25 cellular contexts compared by ENCODE assay signal in the genomic region with DNA sequence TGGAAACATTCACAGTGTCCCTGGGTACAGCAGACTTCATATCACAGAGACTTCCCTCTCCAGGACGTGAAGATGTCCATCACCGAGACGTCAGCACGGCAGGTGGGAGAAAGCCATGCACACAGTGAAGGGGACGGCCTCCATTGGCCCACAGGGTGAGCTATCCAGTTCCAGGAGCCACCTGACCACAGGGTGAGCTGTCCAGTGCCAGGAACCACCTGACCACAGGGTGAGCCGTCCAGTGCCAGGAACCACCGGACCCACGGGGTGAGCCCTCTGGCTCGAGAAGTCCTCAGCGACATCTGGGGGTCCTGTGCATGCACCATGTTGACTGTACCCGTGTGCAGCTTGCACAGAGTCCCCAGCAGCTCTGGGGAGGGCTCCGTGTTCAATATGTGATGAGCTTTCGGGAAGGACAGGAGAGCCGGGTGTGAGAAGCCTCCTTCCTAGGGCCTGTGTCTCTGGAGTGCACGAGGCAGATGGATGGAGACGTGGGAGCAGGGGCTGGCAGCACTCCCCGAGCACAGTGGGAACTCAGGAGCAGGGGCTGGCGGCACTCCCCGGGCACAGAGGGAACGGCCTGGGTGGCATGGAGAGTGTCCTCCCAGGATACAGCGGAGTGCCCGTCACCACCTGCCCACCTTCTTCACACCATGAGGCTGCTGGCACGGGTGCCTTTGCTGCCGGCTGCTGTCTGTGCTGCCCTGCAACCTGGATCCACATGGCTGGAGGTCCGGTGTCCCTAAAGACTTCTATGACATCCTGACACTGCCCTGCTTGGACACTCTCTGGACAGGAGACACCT.
"Had no signal": no experiment of that assay in that cellular context is flagged by ENCODE, and none has a peak within 500 bp of the region (broad histone marks: within the 10 kb centered on the region; RNA-seq: fewer than 3 reads in every experiment).

No MANE protein-coding gene starts in this region.

- H3K36me3 Mint-ChIP-seq: activated CD8-positive, alpha-beta memory T cell treated with anti-CD3 and anti-CD28 coated beads, Interleukin-2, amount 10 ng/mL, durations not matched to agents 7 days and 5 days; activated naive CD4-positive, alpha-beta T cell treated with anti-CD3 and anti-CD28 coated beads, Interleukin-2, amount 50 U/mL, for 24 hours had no signal

- H3K4me3 Mint-ChIP-seq: activated CD4-positive, alpha-beta T cell treated with anti-CD3 and anti-CD28 coated beads for 36 hours; activated CD8-positive, alpha-beta memory T cell treated with anti-CD3 and anti-CD28 coated beads, Interleukin-2, amount 10 ng/mL, durations not matched to agents 7 days and 5 days; activated CD8-positive, alpha-beta T cell treated with anti-CD3 and anti-CD28 coated beads, Interleukin-2, amount 10 ng/mL, durations not matched to agents 7 days and 5 days; activated naive CD4-positive, alpha-beta T cell treated with anti-CD3 and anti-CD28 coated beads, Interleukin-2, amount 50 U/mL, for 24 hours; activated naive CD8-positive, alpha-beta T cell treated with anti-CD3 and anti-CD28 coated beads, Interleukin-2, amount 50 U/mL, for 24 hours; nephron; stimulated activated naive CD8-positive, alpha-beta T cell treated with anti-CD3 and anti-CD28 coated beads, Interleukin-15, Interleukin-2, amounts not matched to agents 100 ng/mL and 50 ng/mL, for 24 hours had no signal

- H3K4me1 ChIP-seq: breast epithelium, esophagus muscularis mucosa, foreskin keratinocyte, heart left ventricle, left lung, right atrium auricular region had no signal

- H3K27me3 ChIP-seq: breast epithelium, foreskin keratinocyte, heart left ventricle, left lung, right atrium auricular region had no signal

- H3K27ac ChIP-seq: breast epithelium, esophagus muscularis mucosa, foreskin keratinocyte, heart left ventricle, left lung, right atrium auricular region, thoracic aorta had no signal

- DNase-seq: activated CD4-positive, alpha-beta T cell treated with anti-CD3 and anti-CD28 coated beads for 36 hours; activated CD4-positive, CD25-positive, alpha-beta regulatory T cell; activated CD8-positive, alpha-beta memory T cell treated with anti-CD3 and anti-CD28 coated beads, Interleukin-2, amount 10 ng/mL, durations not matched to agents 7 days and 5 days; activated CD8-positive, alpha-beta T cell treated with anti-CD3 and anti-CD28 coated beads, Interleukin-2, amount 10 ng/mL, durations not matched to agents 7 days and 5 days; activated naive CD8-positive, alpha-beta T cell treated with anti-CD3 and anti-CD28 coated beads, Interleukin-2, amount 50 U/mL, for 24 hours; activated T-cell treated with anti-CD3 and anti-CD28 coated beads, Interleukin-2, amount 50 U/mL, for 48 hours; amygdala; cerebellar nuclear complex; foreskin keratinocyte; hypothalamus; left lung; mesendoderm; nucleus accumbens; stimulated activated CD4-positive, alpha-beta T cell treated with anti-CD3 and anti-CD28 coated beads, Interleukin-4, amount 100 ng/mL, for 1 hour had no signal

- H3K9me3 Mint-ChIP-seq: activated naive CD4-positive, alpha-beta T cell treated with anti-CD3 and anti-CD28 coated beads, Interleukin-2, amount 50 U/mL, for 24 hours; activated T-helper 2 cell treated with anti-CD3 and anti-CD28 coated beads, Interferon-gamma antibody, Interleukin-2, Interleukin-4, amounts not matched to agents 10 μg/mL and 5 μg/mL and 100 μg/mL, durations not matched to agents 14 hours and 24 hours and 36 hours; stimulated activated naive CD8-positive, alpha-beta T cell treated with anti-CD3 and anti-CD28 coated beads, Interleukin-15, Interleukin-2, amounts not matched to agents 100 ng/mL and 50 ng/mL, for 24 hours had no signal

- H3K36me3 ChIP-seq: breast epithelium, esophagus muscularis mucosa, heart left ventricle, left lung, right atrium auricular region, thoracic aorta had no signal

- H3K27me3 Mint-ChIP-seq: activated CD8-positive, alpha-beta memory T cell treated with anti-CD3 and anti-CD28 coated beads, Interleukin-2, amount 10 ng/mL, durations not matched to agents 7 days and 5 days; activated naive CD8-positive, alpha-beta T cell treated with anti-CD3 and anti-CD28 coated beads, Interleukin-2, amount 50 U/mL, for 24 hours had no signal

- H3K4me3 ChIP-seq: breast epithelium, esophagus muscularis mucosa, heart left ventricle, left lung, lung, right atrium auricular region, thoracic aorta had no signal

- ATAC-seq: activated CD4-positive, alpha-beta T cell treated with anti-CD3 and anti-CD28 coated beads for 36 hours; activated CD8-positive, alpha-beta memory T cell treated with anti-CD3 and anti-CD28 coated beads, Interleukin-2, amount 10 ng/mL, durations not matched to agents 7 days and 5 days; activated CD8-positive, alpha-beta T cell treated with anti-CD3 and anti-CD28 coated beads, Interleukin-2, amount 10 ng/mL, durations not matched to agents 7 days and 5 days; activated naive CD8-positive, alpha-beta T cell treated with anti-CD3 and anti-CD28 coated beads, Interleukin-2, amount 50 U/mL, for 24 hours; foreskin keratinocyte; left lung had no signal

- FAIRE-seq: islet of Langerhans had no signal

- H3K27ac Mint-ChIP-seq: activated CD4-positive, alpha-beta T cell treated with anti-CD3 and anti-CD28 coated beads for 36 hours; activated CD8-positive, alpha-beta memory T cell treated with anti-CD3 and anti-CD28 coated beads, Interleukin-2, amount 10 ng/mL, durations not matched to agents 7 days and 5 days; activated CD8-positive, alpha-beta T cell treated with anti-CD3 and anti-CD28 coated beads, Interleukin-2, amount 10 ng/mL, durations not matched to agents 7 days and 5 days; activated naive CD4-positive, alpha-beta T cell treated with anti-CD3 and anti-CD28 coated beads, Interleukin-2, amount 50 U/mL, for 24 hours; activated naive CD8-positive, alpha-beta T cell treated with anti-CD3 and anti-CD28 coated beads, Interleukin-2, amount 50 U/mL, for 24 hours; activated T-helper 2 cell treated with anti-CD3 and anti-CD28 coated beads, Interferon-gamma antibody, Interleukin-2, Interleukin-4, amounts not matched to agents 10 μg/mL and 5 μg/mL and 100 μg/mL, durations not matched to agents 14 hours and 24 hours and 36 hours; nephron; stimulated activated naive CD8-positive, alpha-beta T cell treated with anti-CD3 and anti-CD28 coated beads, Interleukin-15, Interleukin-2, amounts not matched to agents 100 ng/mL and 50 ng/mL, for 24 hours had no signal

- H3K4me1 Mint-ChIP-seq: activated CD4-positive, alpha-beta T cell treated with anti-CD3 and anti-CD28 coated beads for 36 hours; activated CD8-positive, alpha-beta memory T cell treated with anti-CD3 and anti-CD28 coated beads, Interleukin-2, amount 10 ng/mL, durations not matched to agents 7 days and 5 days; activated naive CD4-positive, alpha-beta T cell treated with anti-CD3 and anti-CD28 coated beads, Interleukin-2, amount 50 U/mL, for 24 hours; activated naive CD8-positive, alpha-beta T cell treated with anti-CD3 and anti-CD28 coated beads, Interleukin-2, amount 50 U/mL, for 24 hours; nephron had no signal

- H3K9me3 ChIP-seq: thoracic aorta had no signal
